Comparison of ENCODE assay signal across 8 cellular contexts in the genomic region with DNA sequence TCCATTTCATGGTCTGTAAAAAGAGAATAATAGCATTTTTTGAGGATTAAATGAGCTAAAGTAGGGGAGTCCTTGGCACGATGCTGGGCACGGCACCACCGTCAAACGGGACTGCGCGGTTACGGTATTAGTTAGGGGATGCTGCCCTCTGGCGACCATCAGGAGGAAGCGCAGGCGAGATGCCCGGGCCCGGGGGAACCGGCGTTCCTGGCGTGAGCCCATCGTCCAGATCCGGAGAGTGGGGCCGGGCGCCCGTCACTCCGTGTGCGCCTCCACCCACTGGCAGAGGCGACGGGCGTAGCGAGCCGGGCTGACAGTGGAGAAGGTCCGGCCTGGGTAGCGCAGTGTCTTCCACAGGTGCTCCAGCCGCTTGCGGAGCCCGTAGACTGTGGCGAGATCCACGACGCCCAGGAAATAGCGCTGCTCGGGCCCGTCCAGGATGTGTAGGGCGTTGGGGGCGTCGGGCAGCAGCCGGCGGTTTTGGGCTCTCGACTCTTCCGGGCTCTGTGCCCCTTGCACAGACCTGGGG. TPM values are rescaled to one million over a fixed set of nuclear protein-coding genes. Genes with fewer than 3 reads are reported as not detected.
DNase-seq lines count a peak whose midpoint lies in the region; ATAC-seq lines count a peak whose summit lies in the region.

No MANE protein-coding gene starts in this region.

- ATAC-seq in stimulated activated memory B cell treated with anti-CD40 and anti-IgM and Interleukin-4, amounts not matched to agents 10 μg/mL and 1 μg/mL and 100 μg/mL, for 72 hours = peak; percentile 27

- H3K4me3 Mint-ChIP-seq in stimulated activated memory B cell treated with anti-CD40 and anti-IgM and Interleukin-4, amounts not matched to agents 10 μg/mL and 1 μg/mL and 100 μg/mL, for 72 hours = peak overlapping the region; percentile 48

- no peaks in the 10 kb centered on the region for H3K9me3 Mint-ChIP-seq in stimulated activated memory B cell treated with anti-CD40 and anti-IgM and Interleukin-4, amounts not matched to agents 10 μg/mL and 1 μg/mL and 100 μg/mL, for 72 hours

- peaks cover 13% of the 10 kb centered on the region for H3K36me3 Mint-ChIP-seq in stimulated activated memory B cell treated with anti-CD40 and anti-IgM and Interleukin-4, amounts not matched to agents 10 μg/mL and 1 μg/mL and 100 μg/mL, for 72 hours

- DNase-seq in NCI-H1105 treated with DMSO at 0.1 percent for 48 hours (lab: John Stamatoyannopoulos, UW) (peak; percentile 24), NCI-H1105 (lab: John Stamatoyannopoulos, UW) (no peak), NCI-H2029 (lab: John Stamatoyannopoulos, UW) (peak; percentile 28), mucosa of gallbladder (ENCODE audit: low spot score) (peak; percentile 74), pons (ENCODE audit: low spot score) (no peak)
- DNase-seq in activated CD4-positive, alpha-beta T cell treated with anti-CD3 and anti-CD28 coated beads, Interleukin-2, amount 50 U/mL, for 48 hours = peak; percentile 83 to 88
- DNase-seq in effector CD8-positive, alpha-beta T cell (lab: John Stamatoyannopoulos, UW) = peak; percentile 72

- H3K27me3 Mint-ChIP-seq in stimulated activated memory B cell treated with anti-CD40 and anti-IgM and Interleukin-4, amounts not matched to agents 10 μg/mL and 1 μg/mL and 100 μg/mL, for 72 hours = peaks cover 21% of the 10 kb centered on the region

- peak overlapping the region; percentile 31 for H3K27ac Mint-ChIP-seq in stimulated activated memory B cell treated with anti-CD40 and anti-IgM and Interleukin-4, amounts not matched to agents 10 μg/mL and 1 μg/mL and 100 μg/mL, for 72 hours

- H3K4me1 Mint-ChIP-seq in stimulated activated memory B cell treated with anti-CD40 and anti-IgM and Interleukin-4, amounts not matched to agents 10 μg/mL and 1 μg/mL and 100 μg/mL, for 72 hours = peaks cover 59% of the 10 kb centered on the region

RNA-seq across cellular contexts. Expression of gene ST6GALNAC4, which starts 4.8 kb away (rescaled TPM):
- total RNA-seq in mucosa of gallbladder = 42.1 TPM

RNA-seq across cellular contexts. Expression of gene PIP5KL1, which starts 8.9 kb away (rescaled TPM):
- total RNA-seq in mucosa of gallbladder = 4.9 TPM

RNA-seq across cellular contexts. Expression of gene DPM2, which starts 16.0 kb away (rescaled TPM):
- total RNA-seq in mucosa of gallbladder = 36.6 TPM

RNA-seq across cellular contexts. Expression of gene ST6GALNAC6, which starts 22.3 kb away (rescaled TPM):
- 67.0 TPM for total RNA-seq in mucosa of gallbladder

RNA-seq across cellular contexts. Expression of gene AK1, which starts 44.2 kb away (rescaled TPM):
- total RNA-seq in mucosa of gallbladder = 142 TPM

Comparison
In these comparisons a context has a peak if more than half of its experiments do, and no peak if none do; other contexts are left out.
1. DNase-seq: peak in NCI-H1105 treated with DMSO at 0.1 percent for 48 hours (single experiment), NCI-H2029 (single experiment), activated CD4-positive, alpha-beta T cell treated with anti-CD3 and anti-CD28 coated beads, Interleukin-2, amount 50 U/mL, for 48 hours (2 of 2), effector CD8-positive, alpha-beta T cell (single experiment) and mucosa of gallbladder (single experiment); none in NCI-H1105 (single experiment) and pons (single experiment).